Comparison of ENCODE assay signal across 29 cellular contexts in genomic region chr1:166062695-166063094, GRCh38.
DNase-seq lines count a peak whose midpoint lies in the region; ATAC-seq, FAIRE-seq and TF ChIP-seq lines count a peak whose summit lies in the region.
"Had no signal": no experiment of that assay in that cellular context is flagged by ENCODE, and none has a peak within 500 bp of the region (broad histone marks: within the 10 kb centered on the region; RNA-seq: fewer than 3 reads in every experiment).

No MANE protein-coding gene starts in this region.

- TF ChIP-seq EP300 in gastroesophageal sphincter (IDR thresholded peaks at IDR 0.05): no peak

- H3K4me1 ChIP-seq in gastroesophageal sphincter: peaks cover 0 to 5% (median 0%) of the 10 kb centered on the region in 3 donors
- H3K4me1 ChIP-seq: A549, SJSA1 had no signal

- H3K4me3 ChIP-seq in gastroesophageal sphincter: no peak overlapping the region
- H3K4me3 ChIP-seq: A549, PC-9, SJSA1 had no signal

- no peak overlapping the region for H3K27ac ChIP-seq in gastroesophageal sphincter
- H3K27ac ChIP-seq: A549, HL-60, KMS-11, PC-9, SJSA1 had no signal

- H3K9me3 ChIP-seq in gastroesophageal sphincter: no peaks in the 10 kb centered on the region
- H3K9me3 ChIP-seq: A549, SJSA1 had no signal

- H3K36me3 ChIP-seq in gastroesophageal sphincter: no peaks in the 10 kb centered on the region
- H3K36me3 ChIP-seq: SJSA1 had no signal

- TF ChIP-seq CTCF in D721Med (IDR thresholded peaks at IDR 0.05; ENCODE audit: insufficient read depth, missing control alignments) (no peak), gastroesophageal sphincter (IDR thresholded peaks at IDR 0.05) (no peak)

- no peaks in the 10 kb centered on the region for H3K27me3 ChIP-seq in gastroesophageal sphincter
- H3K27me3 ChIP-seq: SJSA1 had no signal

- WGBS in gastroesophageal sphincter (ENCODE audit: low coverage in 1 of 2), 2 donors: 57 to 60% methylated on average over 6 of the region's 6 CpGs

- DNase-seq in D721Med (ENCODE audit: insufficient read length, low spot score): no peak
- DNase-seq in DMS 273 treated with DMSO at 0.1 percent for 48 hours (lab: John Stamatoyannopoulos, UW): peak; percentile 64
- DNase-seq in NCI-H524 (lab: John Stamatoyannopoulos, UW): peak; percentile 78 to 87
- DNase-seq in NCI-H82 treated with DMSO at 0.1 percent for 48 hours (lab: John Stamatoyannopoulos, UW; ENCODE audit: unreplicated experiment): peak; percentile 28
- DNase-seq in SW480 (ENCODE audit: low spot score): no peak
- DNase-seq in superior temporal gyrus (ENCODE audit: extremely low spot score): no peak
- DNase-seq: AML-193; C1 segment of cervical spinal cord; CD4-positive, alpha-beta memory T cell; COR-L47; DND-41; MM.1S; NCI-H1417 treated with DMSO at 0.1 percent for 48 hours; NCI-H187 treated with DMSO at 0.1 percent for 48 hours; NCI-H2107; NCI-H226; NCI-H510A treated with DMSO at 0.1 percent for 48 hours; PC-9; T-helper 9 cell had no signal

- no peak for TF ChIP-seq POLR2A in gastroesophageal sphincter (IDR thresholded peaks at IDR 0.05)

- FAIRE-seq in D721Med (lab: Jason Lieb, UNC): peak; percentile 11
- FAIRE-seq: A549, GM12892, GM19239, H1 had no signal

- no peak for ATAC-seq in gastroesophageal sphincter
- ATAC-seq: A549, HCT116, Right ventricle myocardium inferior had no signal

Comparison
In these comparisons a context has a peak if more than half of its experiments do, and no peak if none do; other contexts are left out.
1. DNase-seq: peak in DMS 273 treated with DMSO at 0.1 percent for 48 hours (single experiment), NCI-H524 (2 of 2) and NCI-H82 treated with DMSO at 0.1 percent for 48 hours (single experiment); none in D721Med (single experiment), SW480 (single experiment) and superior temporal gyrus (single experiment).